Comparison of ENCODE assay signal across 8 cellular contexts in genomic region chr11:64233913-64234839, GRCh38. TPM values are rescaled to one million over a fixed set of nuclear protein-coding genes. Genes with fewer than 3 reads are reported as not detected.
DNase-seq lines count a peak whose midpoint lies in the region; ATAC-seq and TF ChIP-seq lines count a peak whose summit lies in the region.

VEGFB (plus strand) TSS chr11:64234584; CDS start chr11:64234834, 250 bp downstream.

- H3K27me3 ChIP-seq in AG04450 (ENCODE audit: control insufficient read depth, insufficient read depth, low read length) (no peaks in the 10 kb centered on the region), MG63 (no peaks in the 10 kb centered on the region), colonic mucosa (no peaks in the 10 kb centered on the region)

- intact Hi-C loops in colonic mucosa (cut with DNase I) = no loop called here

- H3K36me3 ChIP-seq in MG63 (peaks cover 3% of the 10 kb centered on the region; the same call in 1 of the 2 replicates), colonic mucosa (no peaks in the 10 kb centered on the region)

- CTCF ChIA-PET in AG04450 (lab: Charles Lee) = interaction anchor here (2.1 kb wide), 1 partner anchor 67 kb away, joined by 6 read pairs; no protein-coding TSS in a partner anchor

- H3K4me3 ChIP-seq in AG04450 (ENCODE audit: low read depth, low read length) (peak within 1 kb of the TSS; percentile 66), MG63 (peak within 1 kb of the TSS; percentile 54), colonic mucosa (peak within 1 kb of the TSS; percentile 68)

- no peak within 1 kb of the TSS for H3K27ac ChIP-seq in AG04450 (ENCODE audit: low read depth, low read length)
- H3K27ac ChIP-seq in colonic mucosa = peak within 1 kb of the TSS; percentile 62

- TF ChIP-seq CTCF in AG04450 (IDR thresholded peaks at IDR 0.05; ENCODE audit: low read depth, low read length) = no peak
- TF ChIP-seq CTCF in colonic mucosa (IDR thresholded peaks at IDR 0.05) = no peak

- DNase-seq in AG04450 (ENCODE audit: low read depth, low spot score) (no peak), MG63 (peak; percentile 74), colonic mucosa (peak; percentile 79), left kidney (ENCODE audit: low read depth, low spot score) (peak; percentile 87), NCI-H2029 (lab: John Stamatoyannopoulos, UW) (no peak)
- DNase-seq in activated CD4-positive, alpha-beta T cell treated with anti-CD3 and anti-CD28 coated beads for 1 hour = peak; percentile 64
- peak; percentile 54 to 63 for DNase-seq in stimulated activated CD4-positive, alpha-beta T cell treated with anti-CD3 and anti-CD28 coated beads, Interleukin-2, amount 100 ng/mL, for 48 hours

- POLR2A ChIA-PET in AG04450 (lab: Yijun Ruan, JAX) = no interaction called here

- H3K4me1 ChIP-seq in colonic mucosa = peaks cover 20% of the 10 kb centered on the region

- H3K9ac ChIP-seq in colonic mucosa (ENCODE audit: low read depth in 2 of 2, low read length in 2 of 2) = peak within 1 kb of the TSS; percentile 74 to 79

- H3K9me3 ChIP-seq in AG04450 (ENCODE audit: control insufficient read depth, insufficient read depth, low read length) = no peaks in the 10 kb centered on the region
- no peaks in the 10 kb centered on the region for H3K9me3 ChIP-seq in MG63
- H3K9me3 ChIP-seq in colonic mucosa = no peaks in the 10 kb centered on the region

- peak; percentile 40 for ATAC-seq in GM19025 (IDR thresholded peaks at IDR 0.05; ENCODE audit: low read depth, unreplicated experiment)

RNA-seq across cellular contexts. Expression of gene VEGFB, which starts in this region (rescaled TPM):
- 11.8 and 15.7 TPM in 2 replicates for polyA plus RNA-seq in AG04450 (2011; rRNA removed)
- polyA minus RNA-seq in AG04450 (2011; rRNA and poly(A)+ RNA removed) = 11.0 and 11.8 TPM in 2 replicates
- total RNA-seq in MG63 (2014; rRNA removed; shearing (Covaris generic); ENCODE audit: low replicate concordance) = 9.3 and 19.0 TPM in 2 replicates
- 10 to 100 TPM; 25.9 to 59.5 TPM for total RNA-seq in colonic mucosa

Comparison
In these comparisons a context has a peak if more than half of its experiments do, and no peak if none do; other contexts are left out.
1. DNase-seq: peak in MG63 (single experiment), activated CD4-positive, alpha-beta T cell treated with anti-CD3 and anti-CD28 coated beads for 1 hour (single experiment), colonic mucosa (single experiment), left kidney (single experiment) and stimulated activated CD4-positive, alpha-beta T cell treated with anti-CD3 and anti-CD28 coated beads, Interleukin-2, amount 100 ng/mL, for 48 hours (2 of 2); none in AG04450 (single experiment) and NCI-H2029 (single experiment).
2. Peak in every context shown above with its lines, with median percentiles within 50 percentile points of each other: H3K4me3 ChIP-seq.